ENCODE assay signal across 16 cellular contexts in the genomic region with DNA sequence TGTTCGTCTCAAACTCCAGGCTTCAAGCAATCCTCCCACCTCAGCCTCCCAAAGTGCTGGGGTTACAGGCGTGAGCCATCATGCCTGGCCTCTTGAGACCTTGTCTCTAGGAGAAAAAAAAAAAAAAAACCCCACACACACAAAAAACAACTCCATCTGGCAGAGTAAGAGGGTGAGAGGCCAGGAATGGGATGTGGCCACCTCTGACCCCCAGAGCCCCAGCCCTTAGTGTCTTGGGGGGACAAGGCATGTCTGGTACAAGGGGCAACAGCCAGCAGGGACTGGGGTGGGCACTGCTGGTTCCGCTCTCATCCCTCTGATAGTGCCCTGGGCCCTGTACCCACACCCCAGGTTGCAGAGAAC.
"Had no signal": no experiment of that assay in that cellular context is flagged by ENCODE, and none has a peak within 500 bp of the region (broad histone marks: within the 10 kb centered on the region; RNA-seq: fewer than 3 reads in every experiment).

No MANE protein-coding gene starts in this region.

- H3K4me2 ChIP-seq: SK-N-SH had no signal

- DNase-seq: KBM-7, MV-4-11, NCI-H1048, NCI-H1105, NCI-H1417, NCI-H1436 treated with DMSO at 0.1 percent for 48 hours, NCI-H1694, NCI-H187 treated with DMSO at 0.1 percent for 48 hours, NCI-H2029 treated with DMSO at 0.1 percent for 48 hours, NCI-H2227 treated with DMSO at 0.1 percent for 48 hours, NCI-H524, NCI-H526 treated with DMSO at 0.1 percent for 48 hours, NCI-H748 treated with DMSO at 0.1 percent for 48 hours, RPMI8226 had no signal

- H3K9me3 ChIP-seq: SK-N-SH had no signal

- H3K27ac ChIP-seq: HL-60 had no signal

- H3K9me2 ChIP-seq: SK-N-SH had no signal
